17 cellular contexts compared by ENCODE assay signal in genomic region chr5:1244976-1245375, GRCh38. TPM values are rescaled to one million over a fixed set of nuclear protein-coding genes. Genes with fewer than 3 reads are reported as not detected.
A peak's percentile ranks its signal among the peaks of the same experiment; 100 is the strongest.
DNase-seq lines count a peak whose midpoint lies in the region; ATAC-seq and TF ChIP-seq lines count a peak whose summit lies in the region.
"Had no signal": no experiment of that assay in that cellular context is flagged by ENCODE, and none has a peak within 500 bp of the region (broad histone marks: within the 10 kb centered on the region; RNA-seq: fewer than 3 reads in every experiment).

No MANE protein-coding gene starts in this region.

- no peak overlapping the region for H3K27ac Mint-ChIP-seq in activated naive CD8-positive, alpha-beta T cell treated with anti-CD3 and anti-CD28 coated beads for 36 hours
- H3K27ac Mint-ChIP-seq: activated CD4-positive, alpha-beta memory T cell treated with anti-CD3 and anti-CD28 coated beads, Interleukin-2, amount 10 ng/mL, durations not matched to agents 7 days and 5 days; activated T-helper 1 cell treated with anti-CD3 and anti-CD28 coated beads, Interleukin-12 subunit alpha, Interleukin-12 subunit beta, Interleukin-2, Interleukin-4 antibody, amounts not matched to agents 30 ng/mL and 10 ng/mL and 1 ng/mL, durations not matched to agents 14 hours and 24 hours and 36 hours; effector memory CD8-positive, alpha-beta T cell; naive thymus-derived CD8-positive, alpha-beta T cell had no signal

- in situ Hi-C loops in ACHN (cut with HindIII; ENCODE audit: low pct_ligation_motif_present, low pct_unique_long_range_greater_than_20kb, low sequenced_read_pairs) = no loop called here

- peak; percentile 9 to 31 (median 14); a peak in 1 of 6 replicates for TF ChIP-seq CTCF in HCT116 (IDR thresholded peaks at IDR 0.05 in 2 of 3, conservative IDR thresholded peaks at IDR 0.05 in 1 of 3; ENCODE audit: borderline replicate concordance in 1 of 3, insufficient read depth in 1 of 3, low read depth in 2 of 3, low read length in 2 of 3)
- peak; percentile 27 for TF ChIP-seq CTCF in RWPE2 (IDR thresholded peaks at IDR 0.05; ENCODE audit: poor library complexity, severe bottlenecking)

- intact Hi-C loops in HCT116 (cut with micrococcal nuclease) = loop anchor here (1.0 kb wide), 2 partner anchors 36 to 77 kb away; no protein-coding TSS in a partner anchor

- H3K4me3 Mint-ChIP-seq in activated naive CD8-positive, alpha-beta T cell treated with anti-CD3 and anti-CD28 coated beads for 36 hours = no peak overlapping the region
- H3K4me3 Mint-ChIP-seq: activated CD4-positive, alpha-beta memory T cell treated with anti-CD3 and anti-CD28 coated beads, Interleukin-2, amount 10 ng/mL, durations not matched to agents 7 days and 5 days; activated T-helper 1 cell treated with anti-CD3 and anti-CD28 coated beads, Interleukin-12 subunit alpha, Interleukin-12 subunit beta, Interleukin-2, Interleukin-4 antibody, amounts not matched to agents 30 ng/mL and 10 ng/mL and 1 ng/mL, durations not matched to agents 14 hours and 24 hours and 36 hours; effector memory CD8-positive, alpha-beta T cell; naive thymus-derived CD8-positive, alpha-beta T cell had no signal

- H3K27me3 ChIP-seq in HCT116 (ENCODE audit: insufficient read depth, low read length) = no peaks in the 10 kb centered on the region
- peaks cover 28% of the 10 kb centered on the region for H3K27me3 ChIP-seq in RWPE2 (ENCODE audit: insufficient read depth, poor library complexity, severe bottlenecking)
- H3K27me3 ChIP-seq: SJCRH30 had no signal

- no peaks in the 10 kb centered on the region for H3K4me1 ChIP-seq in HCT116 (ENCODE audit: control insufficient read depth in 1 of 2, insufficient read depth in 2 of 2, low read length in 2 of 2)
- no peaks in the 10 kb centered on the region for H3K4me1 ChIP-seq in RWPE2 (ENCODE audit: insufficient read depth, poor library complexity, severe bottlenecking)
- H3K4me1 ChIP-seq: lower lobe of right lung, SJCRH30 had no signal

- no peak overlapping the region for H3K9ac ChIP-seq in HCT116 (ENCODE audit: low read length)

- no peaks in the 10 kb centered on the region for H3K36me3 Mint-ChIP-seq in activated naive CD8-positive, alpha-beta T cell treated with anti-CD3 and anti-CD28 coated beads for 36 hours
- H3K36me3 Mint-ChIP-seq: naive thymus-derived CD8-positive, alpha-beta T cell had no signal

- H3K9me2 ChIP-seq in HCT116 (ENCODE audit: insufficient read depth) = no peaks in the 10 kb centered on the region

- H3K79me2 ChIP-seq in HCT116 (ENCODE audit: insufficient read depth, low read length) = no peaks in the 10 kb centered on the region

- H3K4me1 Mint-ChIP-seq in activated naive CD8-positive, alpha-beta T cell treated with anti-CD3 and anti-CD28 coated beads for 36 hours = no peaks in the 10 kb centered on the region
- H3K4me1 Mint-ChIP-seq: activated CD4-positive, alpha-beta memory T cell treated with anti-CD3 and anti-CD28 coated beads, Interleukin-2, amount 10 ng/mL, durations not matched to agents 7 days and 5 days had no signal

- DNase-seq in ACHN (peak; percentile 2), HCT116 (ENCODE audit: low read depth, low spot score) (no peak), RWPE2 (ENCODE audit: low spot score) (no peak), left kidney (ENCODE audit: low read depth, low spot score) (peak; percentile 66), GF-D8 (lab: John Stamatoyannopoulos, UW) (no peak), NCI-H510A (lab: John Stamatoyannopoulos, UW) (no peak), iPS-NIHi7 (ENCODE audit: extremely low spot score) (no peak)
- no peak for DNase-seq in activated naive CD8-positive, alpha-beta T cell treated with anti-CD3 and anti-CD28 coated beads for 36 hours
- DNase-seq: activated CD4-positive, alpha-beta memory T cell treated with anti-CD3 and anti-CD28 coated beads, Interleukin-2, amount 10 ng/mL, durations not matched to agents 7 days and 5 days; central memory CD4-positive, alpha-beta T cell; DMS153; effector memory CD8-positive, alpha-beta T cell; lower lobe of right lung; naive thymus-derived CD8-positive, alpha-beta T cell; SJCRH30 had no signal

- no peak overlapping the region for H3K4me3 ChIP-seq in HCT116 (replicated peaks in 1 of 2; ENCODE audit: low read depth in 1 of 2, low read length in 2 of 2)
- no peak overlapping the region for H3K4me3 ChIP-seq in RWPE2 (ENCODE audit: severe bottlenecking)
- H3K4me3 ChIP-seq: lower lobe of right lung, SJCRH30 had no signal

- no peaks in the 10 kb centered on the region for H3K9me3 Mint-ChIP-seq in activated naive CD8-positive, alpha-beta T cell treated with anti-CD3 and anti-CD28 coated beads for 36 hours
- H3K9me3 Mint-ChIP-seq: activated CD4-positive, alpha-beta memory T cell treated with anti-CD3 and anti-CD28 coated beads, Interleukin-2, amount 10 ng/mL, durations not matched to agents 7 days and 5 days; activated T-helper 1 cell treated with anti-CD3 and anti-CD28 coated beads, Interleukin-12 subunit alpha, Interleukin-12 subunit beta, Interleukin-2, Interleukin-4 antibody, amounts not matched to agents 30 ng/mL and 10 ng/mL and 1 ng/mL, durations not matched to agents 14 hours and 24 hours and 36 hours; effector memory CD8-positive, alpha-beta T cell; naive thymus-derived CD8-positive, alpha-beta T cell had no signal

- TF ChIP-seq POLR2A in HCT116 (IDR thresholded peaks at IDR 0.05; ENCODE audit: borderline replicate concordance, extremely low read depth, insufficient read depth, insufficient read length) = no peak

- ATAC-seq in HCT116 (peak; percentile 44), RWPE2 (ENCODE audit: low read depth) (no peak)
- ATAC-seq: effector memory CD8-positive, alpha-beta T cell; lower lobe of right lung; naive thymus-derived CD8-positive, alpha-beta T cell had no signal

- H4K20me1 ChIP-seq in HCT116 (ENCODE audit: insufficient read depth) = no peaks in the 10 kb centered on the region

- CTCF ChIA-PET in HCT116 (lab: Charles Lee) = no interaction called here

- H3K4me2 ChIP-seq in HCT116 (ENCODE audit: low read length) = no peak overlapping the region

- POLR2A ChIA-PET in HCT116 (lab: Charles Lee) = no interaction called here

- no peak overlapping the region for H3K27ac ChIP-seq in HCT116 (ENCODE audit: low read depth, low read length)
- H3K27ac ChIP-seq in RWPE2 (ENCODE audit: poor library complexity, severe bottlenecking) = no peak overlapping the region
- H3K27ac ChIP-seq: lower lobe of right lung, SJCRH30 had no signal

- no peak overlapping the region for H2AFZ ChIP-seq in HCT116 (ENCODE audit: low read depth, low read length, poor library complexity, severe bottlenecking)

- no TSS peak for BruUV-seq in HCT116 (replicated peaks; lab: Mats Ljungman, UMichigan)

- peak; percentile 51 for TF ChIP-seq RAD21 in HCT116 (IDR thresholded peaks at IDR 0.05; ENCODE audit: low read depth)

- H3K9me3 ChIP-seq in HCT116 (ENCODE audit: control insufficient read depth in 1 of 2, insufficient read depth in 1 of 2, low read depth in 1 of 2, low read length in 2 of 2) = no peaks in the 10 kb centered on the region
- no peaks in the 10 kb centered on the region for H3K9me3 ChIP-seq in RWPE2 (ENCODE audit: severe bottlenecking)
- H3K9me3 ChIP-seq: lower lobe of right lung, SJCRH30 had no signal

- RAD21 ChIA-PET in HCT116 (lab: Charles Lee; ENCODE audit: low non-redundant PET in 1 of 2, low total read pairs in 2 of 2, uncharacterized antibody in 2 of 2, unreplicated experiment in 2 of 2) = no interaction called here

- H3K27me3 Mint-ChIP-seq in activated naive CD8-positive, alpha-beta T cell treated with anti-CD3 and anti-CD28 coated beads for 36 hours = peaks cover 14% of the 10 kb centered on the region

- H3K36me3 ChIP-seq in HCT116 (ENCODE audit: control insufficient read depth in 1 of 2, insufficient read depth in 2 of 2, low read length in 2 of 2) (no peaks in the 10 kb centered on the region), RWPE2 (ENCODE audit: low read depth) (no peaks in the 10 kb centered on the region)
- H3K36me3 ChIP-seq: lower lobe of right lung, SJCRH30 had no signal

TF ChIP-seq in HCT116, 20 proteins besides CTCF, POLR2A, EP300 and RAD21:
- TF ChIP-seq MAX (IDR thresholded peaks at IDR 0.05) (no peak), ZFX (IDR thresholded peaks at IDR 0.05) (no peak)
TF ChIP-seq in HCT116: peak in this region for 0.

RNA-seq across cellular contexts. Expression of gene SLC6A18, which starts 19.8 kb away (rescaled TPM):
- total RNA-seq in HCT116 (2021; ENCODE audit: unreplicated experiment) = not detected
- not detected in 2 replicates for polyA plus RNA-seq in HCT116 (2012)
- not detected for total RNA-seq in activated naive CD8-positive, alpha-beta T cell treated with anti-CD3 and anti-CD28 coated beads for 36 hours
- total RNA-seq: activated CD4-positive, alpha-beta memory T cell treated with anti-CD3 and anti-CD28 coated beads, Interleukin-2, amount 10 ng/mL, durations not matched to agents 7 days and 5 days; activated T-helper 1 cell treated with anti-CD3 and anti-CD28 coated beads, Interleukin-12 subunit alpha, Interleukin-12 subunit beta, Interleukin-2, Interleukin-4 antibody, amounts not matched to agents 30 ng/mL and 10 ng/mL and 1 ng/mL, durations not matched to agents 14 hours and 24 hours and 36 hours; lower lobe of right lung; naive thymus-derived CD8-positive, alpha-beta T cell; renal cortical epithelial cell; SJCRH30 had no signal
- polyA plus RNA-seq: naive thymus-derived CD8-positive, alpha-beta T cell had no signal

RNA-seq across cellular contexts. Expression of gene SLC6A19, which starts 43.6 kb away (rescaled TPM):
- total RNA-seq in HCT116 (2021; ENCODE audit: unreplicated experiment) = not detected
- not detected in 2 replicates for polyA plus RNA-seq in HCT116 (2012)
- total RNA-seq in activated naive CD8-positive, alpha-beta T cell treated with anti-CD3 and anti-CD28 coated beads for 36 hours = not detected
- total RNA-seq: activated CD4-positive, alpha-beta memory T cell treated with anti-CD3 and anti-CD28 coated beads, Interleukin-2, amount 10 ng/mL, durations not matched to agents 7 days and 5 days; activated T-helper 1 cell treated with anti-CD3 and anti-CD28 coated beads, Interleukin-12 subunit alpha, Interleukin-12 subunit beta, Interleukin-2, Interleukin-4 antibody, amounts not matched to agents 30 ng/mL and 10 ng/mL and 1 ng/mL, durations not matched to agents 14 hours and 24 hours and 36 hours; lower lobe of right lung; naive thymus-derived CD8-positive, alpha-beta T cell; renal cortical epithelial cell; SJCRH30 had no signal
- polyA plus RNA-seq: naive thymus-derived CD8-positive, alpha-beta T cell had no signal

RNA-seq across cellular contexts. Expression of gene TERT, which starts 49.9 kb away (rescaled TPM):
- 6.9 TPM for total RNA-seq in HCT116 (2021; ENCODE audit: unreplicated experiment)
- polyA plus RNA-seq in HCT116 (2012) = 2.4 and 3.1 TPM in 2 replicates
- total RNA-seq in activated naive CD8-positive, alpha-beta T cell treated with anti-CD3 and anti-CD28 coated beads for 36 hours = 1 to 10 TPM; 6.0 to 6.2 TPM
- total RNA-seq: lower lobe of right lung, renal cortical epithelial cell, SJCRH30 had no signal

Comparison
In these comparisons a context has a peak if more than half of its experiments do, and no peak if none do; other contexts are left out.
1. DNase-seq: peak in ACHN (single experiment) and left kidney (single experiment); none in HCT116 (single experiment), RWPE2 (single experiment), GF-D8 (single experiment), NCI-H510A (single experiment), activated naive CD8-positive, alpha-beta T cell treated with anti-CD3 and anti-CD28 coated beads for 36 hours (single experiment) and iPS-NIHi7 (single experiment).